Comparison of ENCODE assay signal across 12 cellular contexts in the genomic region with DNA sequence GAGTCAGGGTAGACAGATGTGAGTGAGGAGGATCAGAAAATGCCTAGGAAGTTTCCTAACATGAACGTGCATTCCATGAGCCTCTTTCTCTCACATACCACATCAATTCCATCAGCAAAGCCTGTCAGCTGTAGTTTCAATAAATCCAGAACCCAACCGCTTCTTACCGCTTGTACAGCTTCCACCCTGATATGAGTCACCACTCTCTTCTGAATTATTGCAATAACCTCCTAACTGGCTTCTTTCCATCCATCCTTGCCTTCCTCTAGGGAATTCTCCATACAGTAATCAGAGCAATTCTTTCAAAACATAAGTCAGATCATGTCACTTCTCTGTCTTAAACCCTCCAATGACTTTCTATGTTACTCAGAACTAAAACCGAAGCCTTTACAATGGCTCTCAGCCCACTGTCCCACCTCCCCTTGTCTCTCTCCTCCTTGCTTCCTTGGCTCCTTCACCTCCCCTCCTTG. TPM values are rescaled to one million over a fixed set of nuclear protein-coding genes. Genes with fewer than 3 reads are reported as not detected.
A peak's percentile ranks its signal among the peaks of the same experiment; 100 is the strongest.
DNase-seq lines count a peak whose midpoint lies in the region; ATAC-seq, FAIRE-seq and TF ChIP-seq lines count a peak whose summit lies in the region.
"Had no signal": no experiment of that assay in that cellular context is flagged by ENCODE, and none has a peak within 500 bp of the region (broad histone marks: within the 10 kb centered on the region; RNA-seq: fewer than 3 reads in every experiment).

No MANE protein-coding gene starts in this region.

- ATAC-seq in HG03378 (IDR thresholded peaks at IDR 0.05; ENCODE audit: unreplicated experiment) (no peak), GM18870 (IDR thresholded peaks at IDR 0.05; ENCODE audit: unreplicated experiment) (no peak)
- ATAC-seq: activated naive CD8-positive, alpha-beta T cell treated with anti-CD3 and anti-CD28 coated beads, Interleukin-2, amount 50 U/mL, for 24 hours had no signal

- no peaks in the 10 kb centered on the region for H3K36me3 ChIP-seq in A673 (ENCODE audit: insufficient read depth, low read length, poor library complexity, severe bottlenecking)
- H3K36me3 ChIP-seq in astrocyte (ENCODE audit: insufficient read depth, low read length): no peaks in the 10 kb centered on the region
- H3K36me3 ChIP-seq: spleen had no signal

- peak overlapping the region; percentile 13 for H3K4me3 Mint-ChIP-seq in astrocyte (ENCODE audit: unreplicated experiment)
- H3K4me3 Mint-ChIP-seq: activated B cell treated with CpG ODN at 0.5 μM for 24 hours; activated naive CD8-positive, alpha-beta T cell treated with anti-CD3 and anti-CD28 coated beads, Interleukin-2, amount 50 U/mL, for 24 hours had no signal

- peak overlapping the region; percentile 24 for H3K9ac ChIP-seq in astrocyte (ENCODE audit: low read length)

- BruUV-seq in A673 (replicated peaks; lab: Mats Ljungman, UMichigan): no TSS peak

- H3K4me1 ChIP-seq in A673 (ENCODE audit: insufficient read depth, low read length, poor library complexity, severe bottlenecking) (peaks cover 6% of the 10 kb centered on the region), astrocyte (ENCODE audit: insufficient read depth, low read length) (peaks cover 14% of the 10 kb centered on the region)

- H3K27ac ChIP-seq in A673 (ENCODE audit: low read depth, low read length, poor library complexity, severe bottlenecking): no peak overlapping the region
- H3K27ac ChIP-seq in astrocyte (ENCODE audit: low read depth, low read length): peak overlapping the region; percentile 45

- H3K27me3 Mint-ChIP-seq in astrocyte (ENCODE audit: low read depth, unreplicated experiment): no peaks in the 10 kb centered on the region

- peak; percentile 99 for FAIRE-seq in astrocyte (lab: Jason Lieb, UNC)

- peak overlapping the region; percentile 42 for H3K4me2 ChIP-seq in astrocyte (ENCODE audit: low read length)

- H3K27me3 ChIP-seq in A673 (replicated peaks; ENCODE audit: insufficient read depth, low read depth, low read length, poor library complexity) (no peaks in the 10 kb centered on the region), astrocyte (ENCODE audit: insufficient read depth, low read length) (no peaks in the 10 kb centered on the region)

- DNase-seq in A673 (ENCODE audit: low spot score): peak; percentile 66
- peak; percentile 64 for DNase-seq in HPDE6-E6E7 (ENCODE audit: extremely low spot score)
- peak; percentile 98 for DNase-seq in astrocyte (ENCODE audit: low read depth)
- peak; percentile 97 for DNase-seq in kidney glomerular epithelial cell (lab: John Stamatoyannopoulos, UW)
- no peak for DNase-seq in NCI-H526 (lab: John Stamatoyannopoulos, UW)
- no peak for DNase-seq in HuH-7.5 (ENCODE audit: low spot score)
- DNase-seq: activated B cell treated with CpG ODN at 0.5 μM for 24 hours; activated naive CD8-positive, alpha-beta T cell treated with anti-CD3 and anti-CD28 coated beads, Interleukin-2, amount 50 U/mL, for 24 hours; NCI-H2029 treated with DMSO at 0.1 percent for 48 hours; spleen had no signal

- peaks cover 41% of the 10 kb centered on the region for H3K4me1 Mint-ChIP-seq in astrocyte (ENCODE audit: low read depth, unreplicated experiment)

- H3K79me2 ChIP-seq in astrocyte (ENCODE audit: insufficient read depth, low read length): no peaks in the 10 kb centered on the region

- no peaks in the 10 kb centered on the region for H3K36me3 Mint-ChIP-seq in astrocyte (ENCODE audit: low read depth, unreplicated experiment)

- no peaks in the 10 kb centered on the region for H3K9me3 Mint-ChIP-seq in astrocyte (ENCODE audit: unreplicated experiment)
- H3K9me3 Mint-ChIP-seq: activated B cell treated with CpG ODN at 0.5 μM for 24 hours; activated naive CD8-positive, alpha-beta T cell treated with anti-CD3 and anti-CD28 coated beads, Interleukin-2, amount 50 U/mL, for 24 hours had no signal

- peak overlapping the region; percentile 87 for H3K27ac Mint-ChIP-seq in astrocyte (ENCODE audit: unreplicated experiment)
- H3K27ac Mint-ChIP-seq: activated B cell treated with CpG ODN at 0.5 μM for 24 hours; activated naive CD8-positive, alpha-beta T cell treated with anti-CD3 and anti-CD28 coated beads, Interleukin-2, amount 50 U/mL, for 24 hours had no signal

- TF ChIP-seq CTCF in A673 (conservative IDR thresholded peaks at IDR 0.05; ENCODE audit: low read depth, low read length) (no peak), astrocyte (IDR thresholded peaks at IDR 0.05; ENCODE audit: insufficient read depth, low read depth, low read length) (no peak)

- H3K4me3 ChIP-seq in A673 (ENCODE audit: low read depth, low read length, poor library complexity, severe bottlenecking): no peak overlapping the region
- H3K4me3 ChIP-seq in astrocyte (ENCODE audit: insufficient read depth, low read depth, low read length): no peak overlapping the region
- H3K4me3 ChIP-seq: spleen had no signal

- no peak overlapping the region for H2AFZ ChIP-seq in astrocyte (ENCODE audit: low read depth, low read length)

- intact Hi-C loops in A673 (cut with micrococcal nuclease; ENCODE audit: unreplicated experiment): no loop called here

- CTCF ChIA-PET in A673 (lab: Charles Lee): no interaction called here

- H4K20me1 ChIP-seq in astrocyte (ENCODE audit: insufficient read depth, low read length): no peaks in the 10 kb centered on the region

- POLR2A ChIA-PET in A673 (lab: Charles Lee; ENCODE audit: low non-redundant PET): no interaction called here

- no peaks in the 10 kb centered on the region for H3K9me3 ChIP-seq in A673 (ENCODE audit: low read depth, low read length, poor library complexity, severe bottlenecking)
- no peaks in the 10 kb centered on the region for H3K9me3 ChIP-seq in astrocyte (ENCODE audit: insufficient read depth, low read depth, low read length)
- H3K9me3 ChIP-seq: spleen had no signal

RNA-seq across cellular contexts. Expression of gene RAD23B, which starts 8.1 kb away (rescaled TPM):
- total RNA-seq in A673 (2021): 146 and 151 TPM in 2 replicates
- 163 and 205 TPM in 2 replicates for total RNA-seq in astrocyte

Comparison
In these comparisons a context has a peak if more than half of its experiments do, and no peak if none do; other contexts are left out.
1. DNase-seq: peak in A673 (single experiment), HPDE6-E6E7 (single experiment), astrocyte (single experiment) and kidney glomerular epithelial cell (single experiment); none in NCI-H526 (0 of 2) and HuH-7.5 (single experiment).